In genomic region chr1:55618203-55618602, GRCh38 we compare ENCODE assay signal across 13 cellular contexts.
DNase-seq lines count a peak whose midpoint lies in the region; TF ChIP-seq lines count a peak whose summit lies in the region.
"Had no signal": no experiment of that assay in that cellular context is flagged by ENCODE, and none has a peak within 500 bp of the region (broad histone marks: within the 10 kb centered on the region; RNA-seq: fewer than 3 reads in every experiment).

No MANE protein-coding gene starts in this region.

- intact Hi-C loops in esophagus muscularis mucosa (cut with DNase I): no loop called here

- peaks cover 0 to 18% (median 6%) of the 10 kb centered on the region in 4 donors for H3K9me3 ChIP-seq in esophagus muscularis mucosa
- H3K9me3 ChIP-seq: A549, BE2C had no signal

- no peaks in the 10 kb centered on the region for H3K4me1 ChIP-seq in esophagus muscularis mucosa
- H3K4me1 ChIP-seq: A549, BE2C had no signal

- TF ChIP-seq EP300 in esophagus muscularis mucosa (IDR thresholded peaks at IDR 0.05): no peak

- 100% methylated on average over 1 of the region's 1 CpG for WGBS in esophagus muscularis mucosa

- TF ChIP-seq POLR2A in esophagus muscularis mucosa (IDR thresholded peaks at IDR 0.05; ENCODE audit: low read depth): no peak

- H3K27me3 ChIP-seq in esophagus muscularis mucosa: no peaks in the 10 kb centered on the region
- H3K27me3 ChIP-seq: BE2C had no signal

- no peak overlapping the region for H3K4me3 ChIP-seq in esophagus muscularis mucosa
- no peak overlapping the region for H3K4me3 ChIP-seq in fibroblast of the aortic adventitia (ENCODE audit: low read depth, low read length)
- H3K4me3 ChIP-seq: A549, GM23248 had no signal

- no peak overlapping the region for H3K27ac ChIP-seq in esophagus muscularis mucosa (replicated peaks in 1 of 4)
- H3K27ac ChIP-seq: A549, C4-2B, GM23248 had no signal

- TF ChIP-seq CTCF in esophagus muscularis mucosa (IDR thresholded peaks at IDR 0.05): no peak
- no peak for TF ChIP-seq CTCF in fibroblast of the aortic adventitia (IDR thresholded peaks at IDR 0.05; ENCODE audit: insufficient read depth, low read length)

- DNase-seq in esophagus muscularis mucosa (ENCODE audit: extremely low spot score) (peak; percentile 21), fibroblast of the aortic adventitia (ENCODE audit: low read depth) (peak; percentile 47), mucosa of gallbladder (ENCODE audit: low spot score) (peak; percentile 20), OCI-M1 (lab: John Stamatoyannopoulos, UW) (no peak), inferior parietal cortex (ENCODE audit: extremely low spot score) (no peak)
- DNase-seq in activated naive CD4-positive, alpha-beta T cell treated with anti-CD3 and anti-CD28 coated beads, Interleukin-2, amount 50 U/mL, for 16 hours: no peak
- DNase-seq: BE2C; CD4-positive, alpha-beta memory T cell; DND-41; GDM1; GM23248 had no signal

- no peaks in the 10 kb centered on the region for H3K36me3 ChIP-seq in esophagus muscularis mucosa
- H3K36me3 ChIP-seq: BE2C had no signal

Comparison
In these comparisons a context has a peak if more than half of its experiments do, and no peak if none do; other contexts are left out.
1. DNase-seq: peak in esophagus muscularis mucosa (single experiment), fibroblast of the aortic adventitia (single experiment) and mucosa of gallbladder (single experiment); none in OCI-M1 (single experiment), inferior parietal cortex (single experiment) and activated naive CD4-positive, alpha-beta T cell treated with anti-CD3 and anti-CD28 coated beads, Interleukin-2, amount 50 U/mL, for 16 hours (single experiment).